In the genomic region with DNA sequence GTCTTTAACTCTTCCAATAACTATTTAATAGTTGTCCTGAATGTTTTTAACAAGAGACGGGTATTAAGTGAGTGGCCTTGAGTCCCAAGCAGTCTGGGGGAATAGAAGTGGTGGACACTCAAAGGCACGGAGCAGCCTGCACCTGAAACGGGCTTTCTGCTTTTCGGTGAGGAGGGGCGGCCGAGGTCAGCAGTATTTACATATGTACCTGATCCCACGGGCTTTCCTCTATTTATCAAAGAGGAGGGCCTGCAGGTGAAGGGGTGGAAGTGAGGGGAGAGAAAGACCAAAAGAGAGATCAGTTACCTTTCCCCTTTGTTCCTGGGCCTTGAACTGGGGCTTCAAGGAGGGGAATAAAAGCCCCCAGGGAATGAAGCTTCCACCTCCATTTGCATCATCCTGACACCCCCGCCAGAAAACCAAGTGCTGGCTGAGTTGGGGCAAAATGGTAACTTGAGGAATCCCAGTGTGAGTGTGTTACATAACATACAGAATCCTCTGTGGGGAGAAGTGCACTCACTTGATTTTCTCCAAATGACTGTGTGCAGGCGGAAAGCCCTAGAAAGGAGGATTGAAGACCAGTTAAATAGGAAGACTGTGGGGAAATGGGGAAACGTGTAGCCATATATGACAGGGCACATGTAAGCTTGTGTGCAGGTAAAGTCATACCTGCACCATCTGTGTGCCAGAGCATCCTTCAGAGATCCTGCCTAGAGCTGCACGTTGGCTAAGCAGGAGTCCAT, we compare ENCODE assay signal across 1 cellular context.
TF ChIP-seq lines count a peak whose summit lies in the region.

No MANE protein-coding gene starts in this region.

TF ChIP-seq in WTC11, 78 proteins besides CTCF, POLR2A, EP300 and RAD21 (continued from another document):
- TF ChIP-seq, protein P1, sequence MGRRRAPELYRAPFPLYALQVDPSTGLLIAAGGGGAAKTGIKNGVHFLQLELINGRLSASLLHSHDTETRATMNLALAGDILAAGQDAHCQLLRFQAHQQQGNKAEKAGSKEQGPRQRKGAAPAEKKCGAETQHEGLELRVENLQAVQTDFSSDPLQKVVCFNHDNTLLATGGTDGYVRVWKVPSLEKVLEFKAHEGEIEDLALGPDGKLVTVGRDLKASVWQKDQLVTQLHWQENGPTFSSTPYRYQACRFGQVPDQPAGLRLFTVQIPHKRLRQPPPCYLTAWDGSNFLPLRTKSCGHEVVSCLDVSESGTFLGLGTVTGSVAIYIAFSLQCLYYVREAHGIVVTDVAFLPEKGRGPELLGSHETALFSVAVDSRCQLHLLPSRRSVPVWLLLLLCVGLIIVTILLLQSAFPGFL (CRISPR knock-in tag; IDR thresholded peaks at IDR 0.05; ENCODE audit: borderline replicate concordance), result no peak
- no peak for TF ChIP-seq ZNF138 (CRISPR knock-in tag; conservative IDR thresholded peaks at IDR 0.05)
